Comparison of ENCODE assay signal across 9 cellular contexts in genomic region chr1:206705187-206705586, GRCh38. TPM values are rescaled to one million over a fixed set of nuclear protein-coding genes. Genes with fewer than 3 reads are reported as not detected.
DNase-seq lines count a peak whose midpoint lies in the region; ATAC-seq and TF ChIP-seq lines count a peak whose summit lies in the region.
"Had no signal": no experiment of that assay in that cellular context is flagged by ENCODE, and none has a peak within 500 bp of the region (broad histone marks: within the 10 kb centered on the region; RNA-seq: fewer than 3 reads in every experiment).

No MANE protein-coding gene starts in this region.

- no peak for TF ChIP-seq POLR2A in prostate gland (IDR thresholded peaks at IDR 0.05)

- H3K9me3 Mint-ChIP-seq in endodermal cell: no peaks in the 10 kb centered on the region
- H3K9me3 Mint-ChIP-seq: activated naive CD4-positive, alpha-beta T cell treated with anti-CD3 and anti-CD28 coated beads, Interleukin-2, amount 50 U/mL, for 24 hours had no signal

- no peak for ATAC-seq in GM18861 (IDR thresholded peaks at IDR 0.05; ENCODE audit: unreplicated experiment)
- ATAC-seq in HG02840 (IDR thresholded peaks at IDR 0.05; ENCODE audit: low FRiP score, unreplicated experiment): no peak

- no peaks in the 10 kb centered on the region for H3K36me3 Mint-ChIP-seq in endodermal cell (ENCODE audit: low read depth)

- H3K36me3 ChIP-seq in endodermal cell (ENCODE audit: control insufficient read depth, insufficient read depth, low read length): no peaks in the 10 kb centered on the region
- no peaks in the 10 kb centered on the region for H3K36me3 ChIP-seq in rectal smooth muscle tissue (ENCODE audit: control insufficient read depth, insufficient read depth, low read length)
- no peaks in the 10 kb centered on the region for H3K36me3 ChIP-seq in prostate gland

- H3K4me3 ChIP-seq in endodermal cell (ENCODE audit: low read length) (no peak overlapping the region), rectal smooth muscle tissue (ENCODE audit: low read length) (no peak overlapping the region), prostate gland (no peak overlapping the region)

- intact Hi-C loops in prostate gland (cut with DNase I): no loop called here

- TF ChIP-seq CTCF in endodermal cell (conservative IDR thresholded peaks at IDR 0.05) (no peak), prostate gland (IDR thresholded peaks at IDR 0.05) (no peak)

- H3K27ac ChIP-seq in endodermal cell (ENCODE audit: low read depth, low read length) (peak overlapping the region; percentile 91), rectal smooth muscle tissue (ENCODE audit: low read depth, low read length) (peak overlapping the region; percentile 65), prostate gland (no peak overlapping the region)

- H3K4me3 Mint-ChIP-seq in endodermal cell: peak overlapping the region; percentile 25

- peak; percentile 64 for DNase-seq in GM04504 (ENCODE audit: low read depth)
- peak; percentile 76 to 93 for DNase-seq in NCI-H446 (lab: John Stamatoyannopoulos, UW)
- no peak for DNase-seq in endodermal cell
- no peak for DNase-seq in prostate gland (ENCODE audit: low spot score)
- DNase-seq in KG1 (lab: John Stamatoyannopoulos, UW): no peak

- H3K4me1 Mint-ChIP-seq in endodermal cell: peaks cover 69% of the 10 kb centered on the region

- H3K27me3 ChIP-seq in endodermal cell (ENCODE audit: control insufficient read depth, insufficient read depth, low read length, poor library complexity, severe bottlenecking) (no peaks in the 10 kb centered on the region), rectal smooth muscle tissue (ENCODE audit: control insufficient read depth, insufficient read depth, low read length) (no peaks in the 10 kb centered on the region), prostate gland (replicated peaks; ENCODE audit: insufficient read depth) (no peaks in the 10 kb centered on the region)

- peaks cover 30% of the 10 kb centered on the region for H3K4me1 ChIP-seq in endodermal cell (ENCODE audit: control insufficient read depth, insufficient read depth, low read length)
- H3K4me1 ChIP-seq in rectal smooth muscle tissue (ENCODE audit: control insufficient read depth, insufficient read depth, low read length): peaks cover 32% of the 10 kb centered on the region
- peaks cover 3% of the 10 kb centered on the region for H3K4me1 ChIP-seq in prostate gland (replicated peaks)

- no peak overlapping the region for H3K9ac ChIP-seq in endodermal cell (ENCODE audit: extremely low read depth, low read length, poor library complexity, severe bottlenecking)
- H3K9ac ChIP-seq in rectal smooth muscle tissue (ENCODE audit: low read length): no peak overlapping the region

- H3K9me3 ChIP-seq in endodermal cell (ENCODE audit: control insufficient read depth, low read length) (no peaks in the 10 kb centered on the region), prostate gland (no peaks in the 10 kb centered on the region)

- no peaks in the 10 kb centered on the region for H3K27me3 Mint-ChIP-seq in endodermal cell (ENCODE audit: insufficient read depth)
- H3K27me3 Mint-ChIP-seq: activated naive CD4-positive, alpha-beta T cell treated with anti-CD3 and anti-CD28 coated beads, Interleukin-2, amount 50 U/mL, for 24 hours had no signal

- 18 to 43% methylated on average over 2 to 4 of the region's 4 CpGs for WGBS in endodermal cell (ENCODE audit: insufficient coverage in 1 of 2, insufficient read length in 1 of 2), 2 experiments
- whole genome bisulfite sequencing in prostate gland: 26% methylated on average over 4 of the region's 4 CpGs

- peak overlapping the region; percentile 72 for H3K27ac Mint-ChIP-seq in endodermal cell

RNA-seq across cellular contexts. Expression of gene MAPKAPK2, which starts 20.5 kb away (rescaled TPM):
- total RNA-seq in endodermal cell: 10 to 100 TPM; 72.8 to 79.7 TPM
- polyA plus RNA-seq in endodermal cell (2013, experiment 1 of 2): 79.7 TPM
- 76.4 TPM for polyA plus RNA-seq in endodermal cell (2013, experiment 2 of 2)
- total RNA-seq in prostate gland: 10 to 100 TPM; 27.1 to 67.0 TPM

Comparison
In these comparisons a context has a peak if more than half of its experiments do, and no peak if none do; other contexts are left out.
1. DNase-seq: peak in GM04504 (single experiment) and NCI-H446 (2 of 2); none in endodermal cell (single experiment), prostate gland (single experiment) and KG1 (single experiment).
2. H3K27ac ChIP-seq: peak in endodermal cell (single experiment) and rectal smooth muscle tissue (single experiment); none in prostate gland (0 of 2).